In genomic region chr7:1247527-1248041, GRCh38 we compare ENCODE assay signal across 13 cellular contexts. TPM values are rescaled to one million over a fixed set of nuclear protein-coding genes. Genes with fewer than 3 reads are reported as not detected.
DNase-seq lines count a peak whose midpoint lies in the region; ATAC-seq and TF ChIP-seq lines count a peak whose summit lies in the region.
"Had no signal": no experiment of that assay in that cellular context is flagged by ENCODE, and none has a peak within 500 bp of the region (broad histone marks: within the 10 kb centered on the region; RNA-seq: fewer than 3 reads in every experiment).

No MANE protein-coding gene starts in this region.

- H3K36me3 ChIP-seq in breast epithelium: no peaks in the 10 kb centered on the region
- H3K36me3 ChIP-seq: esophagus squamous epithelium, right lobe of liver had no signal

- H3K9me3 ChIP-seq in breast epithelium: no peaks in the 10 kb centered on the region
- H3K9me3 ChIP-seq: esophagus squamous epithelium, right lobe of liver had no signal

- TF ChIP-seq POLR2A in breast epithelium (IDR thresholded peaks at IDR 0.05): no peak

- TF ChIP-seq CTCF in breast epithelium (IDR thresholded peaks at IDR 0.05): no peak

- intact Hi-C loops in sciatic nerve (cut with DNase I): no loop called here
- intact Hi-C loops in breast epithelium (cut with DNase I; ENCODE audit: low total_unique reads): no loop called here

- ATAC-seq in sciatic nerve (no peak), GM19397 (IDR thresholded peaks at IDR 0.05; ENCODE audit: unreplicated experiment) (no peak)
- ATAC-seq: right lobe of liver had no signal

- peak overlapping the region in 1 of 3 donors; percentile 45 for H3K4me3 ChIP-seq in breast epithelium
- H3K4me3 ChIP-seq: right lobe of liver had no signal

- no peak overlapping the region for H3K27ac ChIP-seq in breast epithelium
- H3K27ac ChIP-seq: esophagus squamous epithelium, right lobe of liver had no signal

- peak; percentile 47 for DNase-seq in DMS53 (lab: John Stamatoyannopoulos, UW)
- DNase-seq in DMS53 treated with DMSO at 0.1 percent for 48 hours (lab: John Stamatoyannopoulos, UW; ENCODE audit: unreplicated experiment): no peak
- peak; percentile 45 for DNase-seq in DMS153 (lab: John Stamatoyannopoulos, UW)
- DNase-seq in NCI-H748 (lab: John Stamatoyannopoulos, UW; ENCODE audit: unreplicated experiment): peak; percentile 90
- peak; percentile 80 for DNase-seq in iPS-NIHi11 (ENCODE audit: low spot score)
- no peak for DNase-seq in sciatic nerve (ENCODE audit: low spot score)
- no peak for DNase-seq in breast epithelium (ENCODE audit: low spot score in 2 of 2)
- DNase-seq: 8988T; activated CD4-positive, alpha-beta T cell treated with anti-CD3 and anti-CD28 coated beads for 48 hours; esophagus squamous epithelium had no signal

- peaks cover 31 to 99% of the 10 kb centered on the region in 2 donors for H3K27me3 ChIP-seq in breast epithelium

- H3K4me1 ChIP-seq in breast epithelium: peaks cover 5 to 8% of the 10 kb centered on the region in 2 donors
- H3K4me1 ChIP-seq: right lobe of liver had no signal

RNA-seq across cellular contexts. Expression of gene UNCX, which starts 14.9 kb away (rescaled TPM):
- not detected for total RNA-seq in sciatic nerve
- not detected for total RNA-seq in breast epithelium
- total RNA-seq: bronchial epithelial cell, esophagus squamous epithelium, right lobe of liver had no signal

Comparison
In these comparisons a context has a peak if more than half of its experiments do, and no peak if none do; other contexts are left out.
1. DNase-seq: peak in DMS53 (single experiment), DMS153 (single experiment), NCI-H748 (single experiment) and iPS-NIHi11 (single experiment); none in DMS53 treated with DMSO at 0.1 percent for 48 hours (single experiment), sciatic nerve (single experiment) and breast epithelium (0 of 2).